ENCODE assay signal across 18 cellular contexts in genomic region chr1:108653431-108654105, GRCh38. TPM values are rescaled to one million over a fixed set of nuclear protein-coding genes. Genes with fewer than 3 reads are reported as not detected.
A peak's percentile ranks its signal among the peaks of the same experiment; 100 is the strongest.
DNase-seq lines count a peak whose midpoint lies in the region; ATAC-seq, FAIRE-seq and TF ChIP-seq lines count a peak whose summit lies in the region.
"Had no signal": no experiment of that assay in that cellular context is flagged by ENCODE, and none has a peak within 500 bp of the region (broad histone marks: within the 10 kb centered on the region; RNA-seq: fewer than 3 reads in every experiment).

No MANE protein-coding gene starts in this region.

- no peaks in the 10 kb centered on the region for H3K27me3 Mint-ChIP-seq in T-helper 1 cell treated with Interleukin-12 subunit alpha and Interleukin-12 subunit beta and Interleukin-4 antibody, amounts not matched to agents 30 μg/mL and 1 μg/mL, for 36 hours (ENCODE audit: low read depth)
- H3K27me3 Mint-ChIP-seq in activated naive CD8-positive, alpha-beta T cell treated with anti-CD3 and anti-CD28 coated beads, Interleukin-2, amount 50 U/mL, for 24 hours: no peaks in the 10 kb centered on the region
- no peaks in the 10 kb centered on the region for H3K27me3 Mint-ChIP-seq in natural killer cell treated with Interleukin-12 subunit alpha and Interleukin-12 subunit beta and Interleukin-15 and Interleukin-18, amount 100 ng/mL, for 72 hours

- no peak for TF ChIP-seq POLR2A in H54 (IDR thresholded peaks at IDR 0.05; ENCODE audit: low read depth, low read length)

- H3K27ac Mint-ChIP-seq in T-helper 1 cell treated with Interleukin-12 subunit alpha and Interleukin-12 subunit beta and Interleukin-4 antibody, amounts not matched to agents 30 μg/mL and 1 μg/mL, for 36 hours: peak overlapping the region; percentile 33
- peak overlapping the region; percentile 17 for H3K27ac Mint-ChIP-seq in activated naive CD8-positive, alpha-beta T cell treated with anti-CD3 and anti-CD28 coated beads, Interleukin-2, amount 50 U/mL, for 24 hours
- peak overlapping the region; percentile 92 to 93 for H3K27ac Mint-ChIP-seq in natural killer cell treated with Interleukin-12 subunit alpha and Interleukin-12 subunit beta and Interleukin-15 and Interleukin-18, amount 100 ng/mL, for 72 hours
- H3K27ac Mint-ChIP-seq: GM23338 had no signal

- no peak for ATAC-seq in activated naive CD8-positive, alpha-beta T cell treated with anti-CD3 and anti-CD28 coated beads, Interleukin-2, amount 50 U/mL, for 24 hours
- peak; percentile 88 to 94 for ATAC-seq in natural killer cell treated with Interleukin-12 subunit alpha and Interleukin-12 subunit beta and Interleukin-15 and Interleukin-18, amount 100 ng/mL, for 72 hours
- no peak for ATAC-seq in GM18909 (IDR thresholded peaks at IDR 0.05; ENCODE audit: poor library complexity, unreplicated experiment)
- ATAC-seq in GM21360 (IDR thresholded peaks at IDR 0.05; ENCODE audit: unreplicated experiment): no peak
- ATAC-seq in GM21447 (IDR thresholded peaks at IDR 0.05; ENCODE audit: unreplicated experiment): no peak
- ATAC-seq: GM23338 had no signal

- DNase-seq in T-helper 1 cell: no peak
- DNase-seq in H54 (ENCODE audit: insufficient read length, low spot score): no peak
- DNase-seq in activated naive CD8-positive, alpha-beta T cell treated with anti-CD3 and anti-CD28 coated beads, Interleukin-2, amount 50 U/mL, for 24 hours: no peak
- no peak for DNase-seq in natural killer cell treated with Interleukin-12 subunit alpha and Interleukin-12 subunit beta and Interleukin-15 and Interleukin-18, amount 100 ng/mL, for 72 hours (ENCODE audit: low spot score)
- DNase-seq: DND-41, NCI-H1436, NCI-H2029, NCI-H2171 treated with DMSO at 0.1 percent for 48 hours, NCI-H446 treated with DMSO at 0.1 percent for 48 hours, OCI-M1, RPMI8226, SIG-M5 had no signal

- H3K4me3 Mint-ChIP-seq in T-helper 1 cell treated with Interleukin-12 subunit alpha and Interleukin-12 subunit beta and Interleukin-4 antibody, amounts not matched to agents 30 μg/mL and 1 μg/mL, for 36 hours: no peak overlapping the region
- no peak overlapping the region for H3K4me3 Mint-ChIP-seq in activated naive CD8-positive, alpha-beta T cell treated with anti-CD3 and anti-CD28 coated beads, Interleukin-2, amount 50 U/mL, for 24 hours
- H3K4me3 Mint-ChIP-seq in natural killer cell treated with Interleukin-12 subunit alpha and Interleukin-12 subunit beta and Interleukin-15 and Interleukin-18, amount 100 ng/mL, for 72 hours: peak overlapping the region; percentile 70
- H3K4me3 Mint-ChIP-seq: GM23338 had no signal

- peaks cover 50% of the 10 kb centered on the region for H3K36me3 Mint-ChIP-seq in T-helper 1 cell treated with Interleukin-12 subunit alpha and Interleukin-12 subunit beta and Interleukin-4 antibody, amounts not matched to agents 30 μg/mL and 1 μg/mL, for 36 hours (ENCODE audit: low read depth)
- peaks cover 45% of the 10 kb centered on the region for H3K36me3 Mint-ChIP-seq in activated naive CD8-positive, alpha-beta T cell treated with anti-CD3 and anti-CD28 coated beads, Interleukin-2, amount 50 U/mL, for 24 hours (ENCODE audit: low read depth)
- H3K36me3 Mint-ChIP-seq in natural killer cell treated with Interleukin-12 subunit alpha and Interleukin-12 subunit beta and Interleukin-15 and Interleukin-18, amount 100 ng/mL, for 72 hours: peaks cover 57% of the 10 kb centered on the region

- FAIRE-seq in H54 (lab: Jason Lieb, UNC): peak; percentile 52
- FAIRE-seq: G401.6 had no signal

- peaks cover 14% of the 10 kb centered on the region for H3K4me1 Mint-ChIP-seq in T-helper 1 cell treated with Interleukin-12 subunit alpha and Interleukin-12 subunit beta and Interleukin-4 antibody, amounts not matched to agents 30 μg/mL and 1 μg/mL, for 36 hours (ENCODE audit: low read depth)
- peaks cover 22% of the 10 kb centered on the region for H3K4me1 Mint-ChIP-seq in activated naive CD8-positive, alpha-beta T cell treated with anti-CD3 and anti-CD28 coated beads, Interleukin-2, amount 50 U/mL, for 24 hours
- peaks cover 62 to 72% of the 10 kb centered on the region in 2 donors for H3K4me1 Mint-ChIP-seq in natural killer cell treated with Interleukin-12 subunit alpha and Interleukin-12 subunit beta and Interleukin-15 and Interleukin-18, amount 100 ng/mL, for 72 hours (ENCODE audit: low read depth in 2 of 2)
- H3K4me1 Mint-ChIP-seq: GM23338 had no signal

- peaks cover 3% of the 10 kb centered on the region for H3K9me3 Mint-ChIP-seq in T-helper 1 cell treated with Interleukin-12 subunit alpha and Interleukin-12 subunit beta and Interleukin-4 antibody, amounts not matched to agents 30 μg/mL and 1 μg/mL, for 36 hours
- peaks cover 3% of the 10 kb centered on the region for H3K9me3 Mint-ChIP-seq in activated naive CD8-positive, alpha-beta T cell treated with anti-CD3 and anti-CD28 coated beads, Interleukin-2, amount 50 U/mL, for 24 hours
- no peaks in the 10 kb centered on the region for H3K9me3 Mint-ChIP-seq in natural killer cell treated with Interleukin-12 subunit alpha and Interleukin-12 subunit beta and Interleukin-15 and Interleukin-18, amount 100 ng/mL, for 72 hours

RNA-seq across cellular contexts. Expression of gene HENMT1, which starts 7.3 kb away (rescaled TPM):
- total RNA-seq in natural killer cell treated with Interleukin-12 subunit alpha and Interleukin-12 subunit beta and Interleukin-15 and Interleukin-18, amount 100 ng/mL, for 72 hours: 10 to 100 TPM; 27.5 to 35.7 TPM

RNA-seq across cellular contexts. Expression of gene PRPF38B, which starts 38.5 kb away (rescaled TPM):
- 100 to 1,000 TPM in 1 of 2 donors, 10 to 100 TPM in 1; 76.3 to 104 TPM for total RNA-seq in natural killer cell treated with Interleukin-12 subunit alpha and Interleukin-12 subunit beta and Interleukin-15 and Interleukin-18, amount 100 ng/mL, for 72 hours

RNA-seq across cellular contexts. Expression of gene FNDC7, which starts 59.1 kb away (rescaled TPM):
- total RNA-seq in natural killer cell treated with Interleukin-12 subunit alpha and Interleukin-12 subunit beta and Interleukin-15 and Interleukin-18, amount 100 ng/mL, for 72 hours: under 1 TPM in 1 of 2 donors, not detected in 1; 0.12 TPM

Comparison
In these comparisons a context has a peak if more than half of its experiments do, and no peak if none do; other contexts are left out.
1. H3K27ac Mint-ChIP-seq: peak in every context shown above with its lines; median percentile 92 in natural killer cell treated with Interleukin-12 subunit alpha and Interleukin-12 subunit beta and Interleukin-15 and Interleukin-18, amount 100 ng/mL, for 72 hours; 33 in T-helper 1 cell treated with Interleukin-12 subunit alpha and Interleukin-12 subunit beta and Interleukin-4 antibody, amounts not matched to agents 30 μg/mL and 1 μg/mL, for 36 hours; 17 in activated naive CD8-positive, alpha-beta T cell treated with anti-CD3 and anti-CD28 coated beads, Interleukin-2, amount 50 U/mL, for 24 hours.
2. ATAC-seq: peak in natural killer cell treated with Interleukin-12 subunit alpha and Interleukin-12 subunit beta and Interleukin-15 and Interleukin-18, amount 100 ng/mL, for 72 hours (2 of 2); none in activated naive CD8-positive, alpha-beta T cell treated with anti-CD3 and anti-CD28 coated beads, Interleukin-2, amount 50 U/mL, for 24 hours (single experiment), GM18909 (single experiment), GM21360 (single experiment) and GM21447 (single experiment).